In genomic region chr16:10916534-10916933, GRCh38 we compare ENCODE assay signal across 21 cellular contexts. TPM values are rescaled to one million over a fixed set of nuclear protein-coding genes. Genes with fewer than 3 reads are reported as not detected.
DNase-seq lines count a peak whose midpoint lies in the region; ATAC-seq, FAIRE-seq and TF ChIP-seq lines count a peak whose summit lies in the region.
"Had no signal": no experiment of that assay in that cellular context is flagged by ENCODE, and none has a peak within 500 bp of the region (broad histone marks: within the 10 kb centered on the region; RNA-seq: fewer than 3 reads in every experiment).

No MANE protein-coding gene starts in this region.

- peak overlapping the region in 8 of 11 experiments; percentile 63 to 81 (median 72); a peak in 15 of 22 replicates for H3K4me2 ChIP-seq in BLaER1 treated with 17β-estradiol and CSF1 and Interleukin-3, amounts not matched to agents 10 nM and 100 nM
- H3K4me2 ChIP-seq in OCI-LY3 (ENCODE audit: low read length) (peak overlapping the region; percentile 41; the same call in 1 of the 2 replicates), GM12878 (ENCODE audit: control insufficient read depth, insufficient read depth) (no peak overlapping the region)

- no peaks in the 10 kb centered on the region for H3K9me3 ChIP-seq in BLaER1 treated with 17β-estradiol and CSF1 and Interleukin-3, amounts not matched to agents 10 nM and 100 nM (replicated peaks in 1 of 11)
- no peaks in the 10 kb centered on the region for H3K9me3 ChIP-seq in OCI-LY3 (ENCODE audit: insufficient read depth, low read length)
- no peaks in the 10 kb centered on the region for H3K9me3 ChIP-seq in GM12878 (replicated peaks; ENCODE audit: control insufficient read depth, insufficient read depth, low read length)
- H3K9me3 ChIP-seq: Caco-2, HAP-1, MG63 had no signal

- TF ChIP-seq CTCF in OCI-LY3 (IDR thresholded peaks at IDR 0.05; ENCODE audit: low read depth, low read length) = no peak
- no peak for TF ChIP-seq CTCF in GM12878 (IDR thresholded peaks at IDR 0.05 in 2 of 3, conservative IDR thresholded peaks at IDR 0.05 in 1 of 3; ENCODE audit: control insufficient read depth in 2 of 3, extremely low read depth in 1 of 3, insufficient read depth in 1 of 3, low read depth in 3 of 3, low read length in 3 of 3)
- no peak for TF ChIP-seq CTCF in foreskin fibroblast (IDR thresholded peaks at IDR 0.05; ENCODE audit: low read depth, low read length)

- POLR2A ChIA-PET in GM12878 (lab: Charles Lee) = interaction anchor here (0.7 to 3.2 kb wide), 7 partner anchors 10 to 39 kb away, joined by 3 to 16 read pairs (median 4); no protein-coding TSS in a partner anchor

- SMC1A ChIA-PET in GM12878 (lab: Charles Lee; ENCODE audit: uncharacterized antibody, unreplicated experiment) = interaction anchor here (0.6 to 6.6 kb wide), 12 partner anchors 10 to 312 kb away, joined by 3 to 79 read pairs (median 5); partner anchors contain the start of gene CIITA

- no peaks in the 10 kb centered on the region for H3K9me3 Mint-ChIP-seq in stimulated activated effector memory CD8-positive, alpha-beta T cell treated with anti-CD3 and anti-CD28 coated beads, Interleukin-12 subunit alpha, Interleukin-12 subunit beta, amount 100 ng/mL, for 72 hours

- H3K4me3 ChIP-seq in BLaER1 treated with 17β-estradiol and CSF1 and Interleukin-3, amounts not matched to agents 10 nM and 100 nM = no peak overlapping the region
- no peak overlapping the region for H3K4me3 ChIP-seq in OCI-LY3 (ENCODE audit: low read length)
- no peak overlapping the region for H3K4me3 ChIP-seq in GM12878
- no peak overlapping the region for H3K4me3 ChIP-seq in foreskin fibroblast (ENCODE audit: low read depth in 1 of 2, low read length in 2 of 2)
- H3K4me3 ChIP-seq: GM23248, HAP-1, MG63 had no signal

- RAD21 ChIA-PET in GM12878 (lab: Charles Lee; ENCODE audit: unreplicated experiment) = interaction anchor here (0.8 to 7.2 kb wide), 12 partner anchors 26 to 178 kb away, joined by 3 to 87 read pairs (median 6); partner anchors contain the start of genes CIITA and NUBP1

- DNase-seq in GM12878 (ENCODE audit: low read depth, low spot score) (no peak), kidney tubule cell (ENCODE audit: low spot score) (no peak), foreskin fibroblast (no peak)
- no peak for DNase-seq in stimulated activated effector memory CD8-positive, alpha-beta T cell treated with anti-CD3 and anti-CD28 coated beads, Interleukin-12 subunit alpha, Interleukin-12 subunit beta, amount 100 ng/mL, for 72 hours (ENCODE audit: low spot score in 2 of 2)
- no peak for DNase-seq in stimulated activated CD4-positive, alpha-beta T cell treated with anti-CD3 and anti-CD28 coated beads, Interleukin-4, amount 100 ng/mL, for 4 hours
- DNase-seq: ACHN, EL, GM23248, Kasumi-1, MG63, NCI-H1048, NCI-H1436, NCI-H1930, NCI-H226, NCI-H524 treated with DMSO at 0.1 percent for 48 hours, PC-3 had no signal

- H3K4me1 Mint-ChIP-seq in stimulated activated effector memory CD8-positive, alpha-beta T cell treated with anti-CD3 and anti-CD28 coated beads, Interleukin-12 subunit alpha, Interleukin-12 subunit beta, amount 100 ng/mL, for 72 hours = peaks cover 26% of the 10 kb centered on the region

- H3K79me2 ChIP-seq in OCI-LY3 (ENCODE audit: low read length) (peaks cover 28% of the 10 kb centered on the region), GM12878 (ENCODE audit: control insufficient read depth, insufficient read depth, low read length) (no peaks in the 10 kb centered on the region)

- H3K27me3 ChIP-seq in BLaER1 treated with 17β-estradiol and CSF1 and Interleukin-3, amounts not matched to agents 10 nM and 100 nM = no peaks in the 10 kb centered on the region
- H3K27me3 ChIP-seq in OCI-LY3 (ENCODE audit: low read depth, low read length) (no peaks in the 10 kb centered on the region), GM12878 (replicated peaks in 1 of 2; ENCODE audit: control insufficient read depth in 2 of 2, insufficient read depth in 2 of 2, low read length in 1 of 2) (no peaks in the 10 kb centered on the region)
- H3K27me3 ChIP-seq: MG63 had no signal

- H3K9ac ChIP-seq in BLaER1 treated with 17β-estradiol and CSF1 and Interleukin-3, amounts not matched to agents 10 nM and 100 nM = peak overlapping the region in 3 of 11 experiments; percentile 5 to 30 (median 26); a peak in 2 of 22 replicates
- H3K9ac ChIP-seq in OCI-LY3 (ENCODE audit: low read length) = peak overlapping the region; percentile 51; the same call in 1 of the 2 replicates
- H3K9ac ChIP-seq in GM12878 (ENCODE audit: control insufficient read depth, insufficient read depth, low read length) = no peak overlapping the region
- H3K9ac ChIP-seq: GM23248 had no signal

- in situ Hi-C loops in GM12878 (cut with MboI) = loop anchor here (5.0 kb wide), 1 partner anchor 174 kb away; the partner anchor contains the start of gene NUBP1

- no peak overlapping the region for H2AFZ ChIP-seq in OCI-LY3 (ENCODE audit: low read depth, low read length)
- no peak overlapping the region for H2AFZ ChIP-seq in GM12878 (ENCODE audit: control insufficient read depth, low read depth, low read length)
- H2AFZ ChIP-seq: GM23248 had no signal

- intact Hi-C loops in GM12878 (cut with micrococcal nuclease; ENCODE audit: unreplicated experiment) = loop anchor here (10.0 kb wide), 1 partner anchor 82 kb away; no protein-coding TSS in a partner anchor

- no peak for TF ChIP-seq RAD21 in GM12878 (IDR thresholded peaks at IDR 0.05; ENCODE audit: insufficient read depth, low read depth, low read length)

- H3K4me1 ChIP-seq in BLaER1 treated with 17β-estradiol and CSF1 and Interleukin-3, amounts not matched to agents 10 nM and 100 nM = peaks cover 55 to 79% (median 74%) of the 10 kb centered on the region in 10 experiments
- H3K4me1 ChIP-seq in OCI-LY3 (ENCODE audit: low read length) (peaks cover 64% of the 10 kb centered on the region), GM12878 (ENCODE audit: control insufficient read depth, insufficient read depth, low read length) (peaks cover 35% of the 10 kb centered on the region)

- no peak overlapping the region for H3K4me3 Mint-ChIP-seq in stimulated activated effector memory CD8-positive, alpha-beta T cell treated with anti-CD3 and anti-CD28 coated beads, Interleukin-12 subunit alpha, Interleukin-12 subunit beta, amount 100 ng/mL, for 72 hours

- peaks cover 56 to 98% (median 84%) of the 10 kb centered on the region in 11 experiments for H3K36me3 ChIP-seq in BLaER1 treated with 17β-estradiol and CSF1 and Interleukin-3, amounts not matched to agents 10 nM and 100 nM
- H3K36me3 ChIP-seq in OCI-LY3 (replicated peaks; ENCODE audit: low read depth, low read length) (peaks cover 75% of the 10 kb centered on the region), GM12878 (ENCODE audit: control insufficient read depth in 2 of 2, insufficient read depth in 2 of 2, low read length in 1 of 2) (peaks cover 26 to 33% of the 10 kb centered on the region in 2 experiments)
- H3K36me3 ChIP-seq: HAP-1, MG63 had no signal

- H3K27ac ChIP-seq in BLaER1 treated with 17β-estradiol and CSF1 and Interleukin-3, amounts not matched to agents 10 nM and 100 nM = peak overlapping the region in 8 of 11 experiments; percentile 1 to 72 (median 52); a peak in 10 of 22 replicates
- H3K27ac ChIP-seq in OCI-LY3 (ENCODE audit: low read length) (peak overlapping the region; percentile 80), GM12878 (ENCODE audit: control insufficient read depth, insufficient read depth) (no peak overlapping the region; the same call in 1 of the 2 replicates)
- H3K27ac ChIP-seq: GM23248 had no signal

- no peak for FAIRE-seq in GM12878 (lab: Jason Lieb, UNC)
- FAIRE-seq: GM19239 had no signal

- no peak overlapping the region for H3K27ac Mint-ChIP-seq in stimulated activated effector memory CD8-positive, alpha-beta T cell treated with anti-CD3 and anti-CD28 coated beads, Interleukin-12 subunit alpha, Interleukin-12 subunit beta, amount 100 ng/mL, for 72 hours

- CTCF ChIA-PET in GM12878 (lab: Yijun Ruan, JAX) = interaction anchor here (0.6 to 7.4 kb wide), 12 partner anchors 10 to 402 kb away, joined by 3 to 91 read pairs (median 4); partner anchors contain the start of genes CIITA and NUBP1

- no TSS peak for BruUV-seq in GM12878 (replicated peaks; lab: Mats Ljungman, UMichigan)

- ATAC-seq in GM12878 = no peak
- peak; percentile 55 for ATAC-seq in stimulated activated effector memory CD8-positive, alpha-beta T cell treated with anti-CD3 and anti-CD28 coated beads, Interleukin-12 subunit alpha, Interleukin-12 subunit beta, amount 100 ng/mL, for 72 hours
- ATAC-seq: PC-3 had no signal

- H3K36me3 Mint-ChIP-seq in stimulated activated effector memory CD8-positive, alpha-beta T cell treated with anti-CD3 and anti-CD28 coated beads, Interleukin-12 subunit alpha, Interleukin-12 subunit beta, amount 100 ng/mL, for 72 hours = peaks cover 67% of the 10 kb centered on the region

- 64% methylated on average over 3 of the region's 3 CpGs for WGBS in GM12878 (ENCODE audit: insufficient coverage, insufficient replicate concordance, low lambda C conversion rate, missing lambda C conversion rate)

- no peak for TF ChIP-seq EP300 in GM12878 (IDR thresholded peaks at IDR 0.05; ENCODE audit: borderline replicate concordance in 1 of 2, control insufficient read depth in 1 of 2, low read depth in 2 of 2, low read length in 2 of 2)

- peaks cover 0 to 41% (median 4%) of the 10 kb centered on the region in 11 experiments; a peak in 11 of 22 replicates for H4K20me1 ChIP-seq in BLaER1 treated with 17β-estradiol and CSF1 and Interleukin-3, amounts not matched to agents 10 nM and 100 nM
- H4K20me1 ChIP-seq in OCI-LY3 (ENCODE audit: insufficient read depth, low read length) (peaks cover 59% of the 10 kb centered on the region), GM12878 (ENCODE audit: control insufficient read depth, insufficient read depth) (no peaks in the 10 kb centered on the region)

- no peak for TF ChIP-seq POLR2A in GM12878 (IDR thresholded peaks at IDR 0.05; ENCODE audit: low read depth, low read length)

RNA-seq across cellular contexts. Expression of gene DEXI, which starts 25.7 kb away (rescaled TPM):
- 26.1 and 29.0 TPM in 2 replicates for total RNA-seq in GM12878 (2013; cell fraction: nucleolus; rRNA removed)
- total RNA-seq in GM12878 (2014; rRNA removed) (26.3 and 28.6 TPM in 2 replicates), GM12878 (2014; rRNA removed; fragmentation: Illumina TruSeq; extraction: Trizol) (17.0 and 17.3 TPM in 2 replicates), GM12878 (2021) (22.7 and 24.2 TPM in 2 replicates)
- polyA plus RNA-seq in GM12878 (2011; ENCODE audit: low read depth) = 7.1 TPM
- polyA plus RNA-seq in GM12878 (2011; rRNA removed) (11.4 and 15.2 TPM in 2 replicates), GM12878 (2014; fragmentation: Illumina TruSeq; extraction: Trizol) (17.8 and 21.7 TPM in 2 replicates), GM12878 (2014; fragmentation: Nextera tagmentation; extraction: Ambion mirVana) (1 to 10 TPM; 1.4 to 4.3 TPM), GM12878 (2014; rRNA removed) (22.9 and 25.7 TPM in 2 replicates), GM12878 (2016; fragmentation: Nextera tagmentation; extraction: Ambion mirVana) (10 to 100 TPM; 14.0 to 19.8 TPM)
- 21.8 and 24.6 TPM in 2 replicates for polyA plus RNA-seq in GM12878 (2011; cell fraction: cytosol; rRNA removed)
- 37.7 and 44.3 TPM in 2 replicates for polyA plus RNA-seq in GM12878 (2011; cell fraction: nucleus; rRNA removed)
- polyA plus RNA-seq in GM12878 (2012) = 15.5 and 16.1 TPM in 2 replicates
- polyA minus RNA-seq in GM12878 (2011; rRNA and poly(A)+ RNA removed) = 18.1 and 24.7 TPM in 2 replicates
- polyA minus RNA-seq in GM12878 (2011; cell fraction: cytosol; rRNA and poly(A)+ RNA removed) = 9.6 and 11.0 TPM in 2 replicates
- polyA minus RNA-seq in GM12878 (2011; cell fraction: nucleus; rRNA and poly(A)+ RNA removed) = 14.1 and 21.8 TPM in 2 replicates

RNA-seq across cellular contexts. Expression of gene CLEC16A, which starts 27.8 kb away (rescaled TPM):
- total RNA-seq in GM12878 (2013; cell fraction: nucleolus; rRNA removed) = 277 and 301 TPM in 2 replicates
- total RNA-seq in GM12878 (2014; rRNA removed) (17.1 and 17.6 TPM in 2 replicates), GM12878 (2014; rRNA removed; fragmentation: Illumina TruSeq; extraction: Trizol) (14.1 and 14.6 TPM in 2 replicates), GM12878 (2021) (28.7 and 30.0 TPM in 2 replicates)
- polyA plus RNA-seq in GM12878 (2011; ENCODE audit: low read depth) = 5.6 TPM
- polyA plus RNA-seq in GM12878 (2011; rRNA removed) (16.4 and 20.2 TPM in 2 replicates), GM12878 (2014; fragmentation: Illumina TruSeq; extraction: Trizol) (19.3 and 20.5 TPM in 2 replicates), GM12878 (2014; fragmentation: Nextera tagmentation; extraction: Ambion mirVana) (1 to 10 TPM; 1.5 to 3.1 TPM), GM12878 (2014; rRNA removed) (18.1 and 18.7 TPM in 2 replicates), GM12878 (2016; fragmentation: Nextera tagmentation; extraction: Ambion mirVana) (10 to 100 TPM; 27.1 to 28.8 TPM)
- 17.6 and 21.8 TPM in 2 replicates for polyA plus RNA-seq in GM12878 (2011; cell fraction: cytosol; rRNA removed)
- 39.8 and 50.1 TPM in 2 replicates for polyA plus RNA-seq in GM12878 (2011; cell fraction: nucleus; rRNA removed)
- 11.8 and 12.2 TPM in 2 replicates for polyA plus RNA-seq in GM12878 (2012)
- polyA minus RNA-seq in GM12878 (2011; rRNA and poly(A)+ RNA removed) = 117 and 120 TPM in 2 replicates
- 46.5 and 51.2 TPM in 2 replicates for polyA minus RNA-seq in GM12878 (2011; cell fraction: cytosol; rRNA and poly(A)+ RNA removed)
- 42.9 and 65.1 TPM in 2 replicates for polyA minus RNA-seq in GM12878 (2011; cell fraction: nucleus; rRNA and poly(A)+ RNA removed)

RNA-seq across cellular contexts. Expression of gene CIITA, which starts 39.5 kb away (rescaled TPM):
- 733 and 778 TPM in 2 replicates for total RNA-seq in GM12878 (2013; cell fraction: nucleolus; rRNA removed)
- total RNA-seq in GM12878 (2014; rRNA removed) (49.6 and 51.4 TPM in 2 replicates), GM12878 (2014; rRNA removed; fragmentation: Illumina TruSeq; extraction: Trizol) (31.0 and 37.4 TPM in 2 replicates), GM12878 (2021) (84.6 and 95.8 TPM in 2 replicates)
- polyA plus RNA-seq in GM12878 (2011; ENCODE audit: low read depth) = 32.4 TPM
- polyA plus RNA-seq in GM12878 (2011; rRNA removed) (139 and 145 TPM in 2 replicates), GM12878 (2014; fragmentation: Illumina TruSeq; extraction: Trizol) (35.7 and 51.1 TPM in 2 replicates), GM12878 (2014; fragmentation: Nextera tagmentation; extraction: Ambion mirVana) (10 to 100 TPM; 11.5 to 12.5 TPM), GM12878 (2014; rRNA removed) (74.5 and 82.5 TPM in 2 replicates), GM12878 (2016; fragmentation: Nextera tagmentation; extraction: Ambion mirVana) (10 to 100 TPM; 45.3 to 48.2 TPM)
- polyA plus RNA-seq in GM12878 (2011; cell fraction: cytosol; rRNA removed) = 85.3 and 89.0 TPM in 2 replicates
- polyA plus RNA-seq in GM12878 (2011; cell fraction: nucleus; rRNA removed) = 371 and 391 TPM in 2 replicates
- polyA plus RNA-seq in GM12878 (2012) = 50.3 and 56.0 TPM in 2 replicates
- polyA minus RNA-seq in GM12878 (2011; rRNA and poly(A)+ RNA removed) = 158 and 163 TPM in 2 replicates
- polyA minus RNA-seq in GM12878 (2011; cell fraction: cytosol; rRNA and poly(A)+ RNA removed) = 30.1 and 45.4 TPM in 2 replicates
- polyA minus RNA-seq in GM12878 (2011; cell fraction: nucleus; rRNA and poly(A)+ RNA removed) = 156 and 242 TPM in 2 replicates
- total RNA-seq: GM23248, PC-3 had no signal
